13 cellular contexts compared by ENCODE assay signal in genomic region chr4:42489095-42489494, GRCh38.
DNase-seq lines count a peak whose midpoint lies in the region; ATAC-seq and TF ChIP-seq lines count a peak whose summit lies in the region.
"Had no signal": no experiment of that assay in that cellular context is flagged by ENCODE, and none has a peak within 500 bp of the region (broad histone marks: within the 10 kb centered on the region; RNA-seq: fewer than 3 reads in every experiment).

No MANE protein-coding gene starts in this region.

- TF ChIP-seq CTCF in nephron (IDR thresholded peaks at IDR 0.05; ENCODE audit: unreplicated experiment in 3 of 3) (no peak), A673 (conservative IDR thresholded peaks at IDR 0.05; ENCODE audit: low read depth, low read length) (no peak), smooth muscle cell (IDR thresholded peaks at IDR 0.05; ENCODE audit: borderline replicate concordance, insufficient read depth, poor library complexity, severe bottlenecking) (no peak)

- no peaks in the 10 kb centered on the region for H3F3A ChIP-seq in smooth muscle cell (ENCODE audit: low read depth)

- CTCF ChIA-PET in A673 (lab: Charles Lee), result no interaction called here

- H3K4me1 ChIP-seq in A673 (ENCODE audit: insufficient read depth, low read length, poor library complexity, severe bottlenecking), result no peaks in the 10 kb centered on the region
- H3K4me1 ChIP-seq in smooth muscle cell (ENCODE audit: low read depth), result peaks cover 10% of the 10 kb centered on the region
- H3K4me1 ChIP-seq: stomach had no signal

- peaks cover 10% of the 10 kb centered on the region for H3K27me3 Mint-ChIP-seq in nephron (ENCODE audit: low read depth)

- H3K4me3 ChIP-seq in A673 (ENCODE audit: low read depth, low read length, poor library complexity, severe bottlenecking) (no peak overlapping the region), smooth muscle cell (no peak overlapping the region)
- H3K4me3 ChIP-seq: stomach had no signal

- H3K27ac Mint-ChIP-seq in nephron, result peak overlapping the region in 2 of 3 experiments; percentile 57 to 74

- intact Hi-C loops in A673 (cut with micrococcal nuclease; ENCODE audit: unreplicated experiment) (no loop called here), cardiac septum (cut with DNase I) (no loop called here)

- H3K36me3 ChIP-seq in A673 (ENCODE audit: insufficient read depth, low read length, poor library complexity, severe bottlenecking) (no peaks in the 10 kb centered on the region), smooth muscle cell (ENCODE audit: low read depth) (no peaks in the 10 kb centered on the region)
- H3K36me3 ChIP-seq: stomach had no signal

- 83% methylated on average over 6 of the region's 6 CpGs for WGBS in smooth muscle cell (ENCODE audit: low lambda C conversion rate)

- peaks cover 26% of the 10 kb centered on the region for H3K4me1 Mint-ChIP-seq in nephron

- ATAC-seq in GM18873 (IDR thresholded peaks at IDR 0.05; ENCODE audit: low FRiP score, unreplicated experiment), result peak; percentile 77
- peak; percentile 73 for ATAC-seq in GM21619 (IDR thresholded peaks at IDR 0.05; ENCODE audit: unreplicated experiment)
- ATAC-seq in HG03108 (IDR thresholded peaks at IDR 0.05; ENCODE audit: unreplicated experiment), result peak; percentile 71

- no peak overlapping the region for H3K27ac ChIP-seq in A673 (ENCODE audit: low read depth, low read length, poor library complexity, severe bottlenecking)
- no peak overlapping the region for H3K27ac ChIP-seq in smooth muscle cell (ENCODE audit: low read depth)
- H3K27ac ChIP-seq: epithelial cell of prostate, stomach had no signal

- H3K4me3 Mint-ChIP-seq in nephron, result no peak overlapping the region

- H3K79me2 ChIP-seq in smooth muscle cell (ENCODE audit: low read depth), result no peaks in the 10 kb centered on the region

- H4K20me1 ChIP-seq in smooth muscle cell (ENCODE audit: low read depth), result no peaks in the 10 kb centered on the region

- BruUV-seq in A673 (replicated peaks; lab: Mats Ljungman, UMichigan), result no TSS peak

- H3K9me3 Mint-ChIP-seq in nephron, result no peaks in the 10 kb centered on the region

- no peaks in the 10 kb centered on the region for H3K9me3 ChIP-seq in A673 (ENCODE audit: low read depth, low read length, poor library complexity, severe bottlenecking)
- no peaks in the 10 kb centered on the region for H3K9me3 ChIP-seq in smooth muscle cell (replicated peaks; ENCODE audit: low read depth)
- H3K9me3 ChIP-seq: stomach had no signal

- H2AFZ ChIP-seq in smooth muscle cell (ENCODE audit: low read depth), result no peak overlapping the region

- POLR2A ChIA-PET in A673 (lab: Charles Lee; ENCODE audit: low non-redundant PET), result no interaction called here

- no peak overlapping the region for H3K4me2 ChIP-seq in smooth muscle cell

- DNase-seq in A673 (ENCODE audit: low spot score) (no peak), smooth muscle cell (lab: John Stamatoyannopoulos, UW; ENCODE audit: unreplicated experiment) (no peak), cardiac septum (ENCODE audit: low spot score) (no peak)
- DNase-seq: activated CD8-positive, alpha-beta memory T cell treated with anti-CD3 and anti-CD28 coated beads for 24 hours; Karpas-422; NCI-H526; stomach; SW 1271 had no signal

- no peak overlapping the region for H3K9ac ChIP-seq in smooth muscle cell (ENCODE audit: low read depth)

- H3K27me3 ChIP-seq in A673 (replicated peaks; ENCODE audit: insufficient read depth, low read depth, low read length, poor library complexity) (peaks cover 52% of the 10 kb centered on the region), smooth muscle cell (ENCODE audit: low read depth) (no peaks in the 10 kb centered on the region)
- H3K27me3 ChIP-seq: stomach had no signal

- H3K36me3 Mint-ChIP-seq in nephron (ENCODE audit: low read depth), result no peaks in the 10 kb centered on the region
